8 cellular contexts compared by ENCODE assay signal in the genomic region with DNA sequence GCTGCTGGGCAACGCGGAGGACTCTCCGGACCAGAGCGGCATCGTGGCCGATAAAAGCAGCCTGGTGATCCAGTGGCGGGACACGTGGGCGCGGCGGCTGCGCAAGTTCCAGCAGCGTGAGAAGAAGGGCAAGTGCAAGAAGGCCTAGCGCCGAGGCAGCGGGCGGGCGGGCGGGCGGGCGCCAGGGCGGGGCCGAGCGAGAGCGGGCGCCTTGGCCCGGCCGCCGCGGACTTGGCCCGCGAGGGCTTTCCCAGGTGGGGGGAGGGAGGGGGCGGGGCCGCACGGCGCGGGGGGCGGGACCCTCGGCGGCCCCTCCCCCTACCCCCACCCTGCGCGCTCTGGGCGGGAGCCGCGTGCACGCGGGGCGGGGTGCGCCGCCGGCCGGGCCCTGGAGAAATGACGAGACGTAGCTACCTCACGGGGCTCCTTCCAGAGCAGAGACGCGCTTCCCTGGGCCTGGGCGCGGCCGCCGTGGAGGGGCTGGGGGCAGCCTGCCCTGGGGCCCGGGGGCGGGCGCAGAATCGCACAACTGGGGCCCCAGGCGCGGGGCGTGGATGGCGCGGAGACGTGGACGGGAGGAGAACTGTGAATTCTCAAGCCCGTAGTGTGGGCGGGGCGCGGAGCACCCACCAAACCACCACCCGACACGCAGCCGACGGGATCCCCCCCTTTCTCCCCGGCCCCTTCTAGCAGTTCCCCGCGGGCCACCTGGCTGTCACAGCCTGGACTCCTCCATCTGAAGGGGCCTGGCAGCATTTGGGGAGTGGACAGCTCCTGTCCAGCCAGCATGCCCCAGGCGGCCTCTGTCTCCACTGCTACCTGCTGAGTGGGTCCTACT.
DNase-seq lines count a peak whose midpoint lies in the region; ATAC-seq and TF ChIP-seq lines count a peak whose summit lies in the region.

No MANE protein-coding gene starts in this region.

- H3K36me3 Mint-ChIP-seq in H9 (ENCODE audit: insufficient read depth in 1 of 3, low read depth in 3 of 3), result peaks cover 0 to 2% (median 0%) of the 10 kb centered on the region in 3 experiments; a peak in 1 of 7 replicates
- peaks cover 13% of the 10 kb centered on the region for H3K36me3 Mint-ChIP-seq in nephron progenitor cell (ENCODE audit: low read depth)

- H3K9me3 ChIP-seq in H9 (ENCODE audit: control insufficient read depth, low read depth, low read length) (no peaks in the 10 kb centered on the region), Panc1 (ENCODE audit: control insufficient read depth, insufficient read depth, low read depth, low read length) (no peaks in the 10 kb centered on the region)

- H3K27me3 Mint-ChIP-seq in H9 (ENCODE audit: low read depth) (peaks cover 17% of the 10 kb centered on the region), nephron progenitor cell (ENCODE audit: low read depth, poor library complexity) (peaks cover 12% of the 10 kb centered on the region)
- peaks cover 6% of the 10 kb centered on the region for H3K27me3 Mint-ChIP-seq in stimulated activated naive CD8-positive, alpha-beta T cell treated with anti-CD3 and anti-CD28 coated beads, Interleukin-15, amount 100 ng/mL, for 72 hours

- H3K4me3 Mint-ChIP-seq in H9 (peak overlapping the region; percentile 63 to 77), nephron progenitor cell (peak overlapping the region; percentile 74)
- peak overlapping the region; percentile 81 to 86 for H3K4me3 Mint-ChIP-seq in stimulated activated naive CD8-positive, alpha-beta T cell treated with anti-CD3 and anti-CD28 coated beads, Interleukin-15, amount 100 ng/mL, for 72 hours

- no peak overlapping the region for H2BK120ac ChIP-seq in H9 (ENCODE audit: low read depth, low read length, poor library complexity, severe bottlenecking)

- H2AK5ac ChIP-seq in H9 (ENCODE audit: insufficient read length, low read length), result no peak overlapping the region

- H2BK20ac ChIP-seq in H9 (ENCODE audit: low read depth, low read length, poor library complexity, severe bottlenecking), result no peak overlapping the region

- H3K27me3 ChIP-seq in H9 (ENCODE audit: insufficient read depth, low read length), result no peaks in the 10 kb centered on the region
- H3K27me3 ChIP-seq in Panc1 (ENCODE audit: control insufficient read depth, insufficient read depth, low read length), result no peaks in the 10 kb centered on the region

- in situ Hi-C loops in Panc1 (cut with HindIII; ENCODE audit: low pct_unique_long_range_greater_than_20kb, low sequenced_read_pairs), result no loop called here

- BruUV-seq in Panc1 (replicated peaks; lab: Mats Ljungman, UMichigan), result no TSS peak

- no peak overlapping the region for H2BK15ac ChIP-seq in H9 (ENCODE audit: low read depth, low read length)

- no peak overlapping the region for H2BK12ac ChIP-seq in H9 (ENCODE audit: insufficient read length, low read depth, low read length)

- H3K4me1 Mint-ChIP-seq in H9 (peaks cover 28 to 58% of the 10 kb centered on the region in 2 experiments), nephron progenitor cell (peaks cover 68% of the 10 kb centered on the region)
- peaks cover 29% of the 10 kb centered on the region for H3K4me1 Mint-ChIP-seq in stimulated activated naive CD8-positive, alpha-beta T cell treated with anti-CD3 and anti-CD28 coated beads, Interleukin-15, amount 100 ng/mL, for 72 hours

- H3K27ac ChIP-seq in H9 (ENCODE audit: insufficient read length, low read depth, low read length) (no peak overlapping the region), Panc1 (ENCODE audit: low read length) (peak overlapping the region; percentile 51; the same call in 1 of the 2 replicates)

- H3K4me3 ChIP-seq in Panc1 (ENCODE audit: low read depth in 2 of 2, low read length in 2 of 2), result peak overlapping the region; percentile 41 to 59

- ATAC-seq in Panc1, result peak; percentile 77
- ATAC-seq in stimulated activated naive CD8-positive, alpha-beta T cell treated with anti-CD3 and anti-CD28 coated beads, Interleukin-15, amount 100 ng/mL, for 72 hours, result peak; percentile 83

- H2AFZ ChIP-seq in H9 (ENCODE audit: low read length), result no peak overlapping the region

- no peak for TF ChIP-seq CTCF in H9 (conservative IDR thresholded peaks at IDR 0.05)
- TF ChIP-seq CTCF in Panc1 (IDR thresholded peaks at IDR 0.05), result no peak
- TF ChIP-seq CTCF in nephron progenitor cell (IDR thresholded peaks at IDR 0.05), result no peak

- no peak overlapping the region for H3T11ph ChIP-seq in H9 (ENCODE audit: low read length)

- no peak overlapping the region for H2BK5ac ChIP-seq in H9 (ENCODE audit: insufficient read length, low read length)

- H3K9ac ChIP-seq in H9 (ENCODE audit: extremely low read depth, insufficient read length, low read length), result peak overlapping the region; percentile 30

- H3K4ac ChIP-seq in H9 (ENCODE audit: low read depth, low read length), result no peak overlapping the region

- H3K14ac ChIP-seq in H9 (ENCODE audit: insufficient read depth, low read length), result peak overlapping the region; percentile 65

- peak in 12 of 14 donors; percentile 33 to 71 (median 50) for DNase-seq in C1 segment of cervical spinal cord (lab: John Stamatoyannopoulos, UW)
- DNase-seq in H9, result peak; percentile 83
- no peak for DNase-seq in Panc1 (ENCODE audit: low read depth, low spot score)
- peak; percentile 69 for DNase-seq in activated gamma-delta T cell (lab: John Stamatoyannopoulos, UW)
- peak; percentile 31 for DNase-seq in fibroblast of the conjunctiva (ENCODE audit: low read depth)
- DNase-seq in nephron progenitor cell, result peak; percentile 72
- peak; percentile 63 to 75 for DNase-seq in stimulated activated naive CD8-positive, alpha-beta T cell treated with anti-CD3 and anti-CD28 coated beads, Interleukin-15, amount 100 ng/mL, for 72 hours
- DNase-seq in A172 (ENCODE audit: low spot score), result no peak

- H4K20me1 ChIP-seq in H9 (ENCODE audit: control insufficient read depth, insufficient read depth, insufficient read length), result no peaks in the 10 kb centered on the region

- no peak overlapping the region for H4K8ac ChIP-seq in H9 (replicated peaks; ENCODE audit: insufficient read length, low read depth, low read length)

- H3K18ac ChIP-seq in H9 (ENCODE audit: insufficient read length, low read depth, low read length), result no peak overlapping the region

- H3K23me2 ChIP-seq in H9 (ENCODE audit: insufficient read length, low read depth, low read length, poor library complexity, severe bottlenecking), result peaks cover 8% of the 10 kb centered on the region

- H3K4me1 ChIP-seq in H9 (ENCODE audit: insufficient read depth, low read length) (peaks cover 2% of the 10 kb centered on the region; the same call in 1 of the 2 replicates), Panc1 (ENCODE audit: control insufficient read depth, insufficient read depth, low read length) (peaks cover 10% of the 10 kb centered on the region)

- H3K27ac Mint-ChIP-seq in H9 (no peak overlapping the region), nephron progenitor cell (no peak overlapping the region)
- H3K27ac Mint-ChIP-seq in stimulated activated naive CD8-positive, alpha-beta T cell treated with anti-CD3 and anti-CD28 coated beads, Interleukin-15, amount 100 ng/mL, for 72 hours, result peak overlapping the region; percentile 59 to 86

- H3K36me3 ChIP-seq in Panc1 (ENCODE audit: control insufficient read depth, insufficient read depth, low read length), result no peaks in the 10 kb centered on the region

- H3K79me1 ChIP-seq in H9 (ENCODE audit: insufficient read depth, low read depth, low read length, poor library complexity, severe bottlenecking), result no peaks in the 10 kb centered on the region

- no peak overlapping the region for H3K56ac ChIP-seq in H9 (ENCODE audit: insufficient read length, low read depth, low read length)

- no CpG with 5 or more reads among the region's 84 CpGs for WGBS in H9 (ENCODE audit: extremely low coverage, insufficient read length, low lambda C conversion rate)

- peak overlapping the region; percentile 58 for H3K4me2 ChIP-seq in H9 (ENCODE audit: insufficient read depth, insufficient read length, low read length)

- CTCF ChIA-PET in Panc1 (lab: Charles Lee), result interaction anchor here (0.6 kb wide), 1 partner anchor 44 kb away, joined by 4 read pairs; no protein-coding TSS in a partner anchor

- no peak overlapping the region for H3K23ac ChIP-seq in H9 (ENCODE audit: insufficient read length, low read depth, low read length)

- POLR2A ChIA-PET in Panc1 (lab: Charles Lee), result no interaction called here

- no peaks in the 10 kb centered on the region for H3K9me3 Mint-ChIP-seq in H9
- no peaks in the 10 kb centered on the region for H3K9me3 Mint-ChIP-seq in nephron progenitor cell
- H3K9me3 Mint-ChIP-seq in stimulated activated naive CD8-positive, alpha-beta T cell treated with anti-CD3 and anti-CD28 coated beads, Interleukin-15, amount 100 ng/mL, for 72 hours, result no peaks in the 10 kb centered on the region

- intact Hi-C loops in Panc1 (cut with micrococcal nuclease; ENCODE audit: unreplicated experiment), result no loop called here

- H3K79me2 ChIP-seq in H9 (ENCODE audit: insufficient read depth, low read length), result no peaks in the 10 kb centered on the region

- no peak overlapping the region for H4K5ac ChIP-seq in H9 (ENCODE audit: insufficient read length, low read depth, low read length)

- no peak overlapping the region for H4K91ac ChIP-seq in H9 (ENCODE audit: insufficient read length, low read depth, low read length)

Comparison
In these comparisons a context has a peak if more than half of its experiments do, and no peak if none do; other contexts are left out.
1. DNase-seq: peak in C1 segment of cervical spinal cord (12 of 14), H9 (single experiment), activated gamma-delta T cell (single experiment), fibroblast of the conjunctiva (single experiment), nephron progenitor cell (single experiment) and stimulated activated naive CD8-positive, alpha-beta T cell treated with anti-CD3 and anti-CD28 coated beads, Interleukin-15, amount 100 ng/mL, for 72 hours (2 of 2); none in Panc1 (single experiment) and A172 (single experiment).
2. H3K27ac Mint-ChIP-seq: peak in stimulated activated naive CD8-positive, alpha-beta T cell treated with anti-CD3 and anti-CD28 coated beads, Interleukin-15, amount 100 ng/mL, for 72 hours (2 of 2); none in H9 (0 of 3) and nephron progenitor cell (single experiment).
3. Peak in every context shown above with its lines, with median percentiles within 50 percentile points of each other: H3K4me3 Mint-ChIP-seq.